ENCODE assay signal across 24 cellular contexts in the genomic region with DNA sequence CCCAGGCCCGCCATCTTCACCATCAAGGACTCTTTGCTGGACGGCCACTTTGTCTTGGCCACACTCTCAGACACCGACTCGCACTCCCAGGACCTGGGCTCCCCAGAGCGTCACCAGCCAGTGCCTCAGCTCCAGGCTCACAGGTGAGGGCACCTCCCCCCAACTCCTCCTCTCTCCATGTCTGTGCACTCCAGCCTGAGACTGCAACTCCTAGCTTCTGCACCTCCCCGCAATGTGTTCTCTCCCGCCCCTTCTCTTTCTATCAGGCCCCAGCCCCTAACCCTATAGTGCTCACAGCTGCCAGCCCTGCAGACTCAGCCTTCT. TPM values are rescaled to one million over a fixed set of nuclear protein-coding genes. Genes with fewer than 3 reads are reported as not detected.
DNase-seq lines count a peak whose midpoint lies in the region; ATAC-seq and TF ChIP-seq lines count a peak whose summit lies in the region.
"Had no signal": no experiment of that assay in that cellular context is flagged by ENCODE, and none has a peak within 500 bp of the region (broad histone marks: within the 10 kb centered on the region; RNA-seq: fewer than 3 reads in every experiment).

No MANE protein-coding gene starts in this region.

- no peaks in the 10 kb centered on the region for H3K36me3 ChIP-seq in GM23338 (ENCODE audit: insufficient read depth)

- H3K4me1 Mint-ChIP-seq in activated CD4-positive, alpha-beta T cell treated with anti-CD3 and anti-CD28 coated beads, Interleukin-2, amount 10 ng/mL, durations not matched to agents 7 days and 5 days = peaks cover 53% of the 10 kb centered on the region
- H3K4me1 Mint-ChIP-seq in GM23338 = peaks cover 38% of the 10 kb centered on the region
- peaks cover 47% of the 10 kb centered on the region for H3K4me1 Mint-ChIP-seq in activated T-helper 1 cell treated with anti-CD3 and anti-CD28 coated beads, Interleukin-12 subunit alpha, Interleukin-12 subunit beta, Interleukin-2, Interleukin-4 antibody, amounts not matched to agents 30 ng/mL and 10 ng/mL and 1 ng/mL, durations not matched to agents 14 hours and 24 hours and 36 hours (ENCODE audit: low read depth)
- peaks cover 27 to 37% of the 10 kb centered on the region in 2 donors for H3K4me1 Mint-ChIP-seq in natural killer cell treated with Interleukin-12 subunit alpha and Interleukin-12 subunit beta and Interleukin-15 and Interleukin-18, amount 100 ng/mL, for 72 hours (ENCODE audit: low read depth in 2 of 2)

- peaks cover 17% of the 10 kb centered on the region for H3K4me1 ChIP-seq in GM23338 (ENCODE audit: insufficient read depth)
- H3K4me1 ChIP-seq: foreskin keratinocyte had no signal

- no peak for DNase-seq in activated CD4-positive, alpha-beta T cell treated with anti-CD3 and anti-CD28 coated beads, Interleukin-2, amount 10 ng/mL, durations not matched to agents 7 days and 5 days
- DNase-seq in activated CD4-positive, alpha-beta T cell treated with anti-CD3 and anti-CD28 coated beads for 1 hour = no peak
- DNase-seq in GM23338 (ENCODE audit: low spot score) (no peak), DMS 273 (lab: John Stamatoyannopoulos, UW; ENCODE audit: unreplicated experiment) (no peak)
- no peak for DNase-seq in activated T-helper 1 cell treated with anti-CD3 and anti-CD28 coated beads, Interleukin-12 subunit alpha, Interleukin-12 subunit beta, Interleukin-2, Interleukin-4 antibody, amounts not matched to agents 30 ng/mL and 10 ng/mL and 1 ng/mL, durations not matched to agents 14 hours and 24 hours and 36 hours (ENCODE audit: low spot score)
- no peak for DNase-seq in natural killer cell treated with Interleukin-12 subunit alpha and Interleukin-12 subunit beta and Interleukin-15 and Interleukin-18, amount 100 ng/mL, for 72 hours (ENCODE audit: low spot score)
- DNase-seq in stimulated activated CD4-positive, alpha-beta T cell treated with anti-CD3 and anti-CD28 coated beads, Interleukin-4, amount 100 ng/mL, for 1 hour = no peak
- DNase-seq: ACHN; activated CD4-positive, alpha-beta T cell treated with anti-CD3 and anti-CD28 coated beads for 48 hours; aorta; COR-L47; foreskin keratinocyte; GF-D8; hypothalamus; NCI-H2029 treated with DMSO at 0.1 percent for 48 hours; NCI-H524 treated with DMSO at 0.1 percent for 48 hours; OCI-M1; SIG-M5; stimulated activated CD4-positive, alpha-beta T cell treated with anti-CD3 and anti-CD28 coated beads, Interleukin-15, amount 100 ng/mL, for 24 hours had no signal

- peaks cover 52% of the 10 kb centered on the region for H3K36me3 Mint-ChIP-seq in activated CD4-positive, alpha-beta T cell treated with anti-CD3 and anti-CD28 coated beads, Interleukin-2, amount 10 ng/mL, durations not matched to agents 7 days and 5 days (ENCODE audit: low read depth)
- peaks cover 47% of the 10 kb centered on the region for H3K36me3 Mint-ChIP-seq in GM23338 (ENCODE audit: low read depth)
- peaks cover 30% of the 10 kb centered on the region for H3K36me3 Mint-ChIP-seq in activated T-helper 1 cell treated with anti-CD3 and anti-CD28 coated beads, Interleukin-12 subunit alpha, Interleukin-12 subunit beta, Interleukin-2, Interleukin-4 antibody, amounts not matched to agents 30 ng/mL and 10 ng/mL and 1 ng/mL, durations not matched to agents 14 hours and 24 hours and 36 hours (ENCODE audit: low read depth)
- peaks cover 4% of the 10 kb centered on the region for H3K36me3 Mint-ChIP-seq in natural killer cell treated with Interleukin-12 subunit alpha and Interleukin-12 subunit beta and Interleukin-15 and Interleukin-18, amount 100 ng/mL, for 72 hours
- H3K36me3 Mint-ChIP-seq: IgD-negative memory B cell had no signal

- H3K27me3 ChIP-seq in GM23338 (ENCODE audit: insufficient read depth) = no peaks in the 10 kb centered on the region
- H3K27me3 ChIP-seq: foreskin keratinocyte had no signal

- ATAC-seq in GM23338 = no peak
- ATAC-seq in natural killer cell treated with Interleukin-12 subunit alpha and Interleukin-12 subunit beta and Interleukin-15 and Interleukin-18, amount 100 ng/mL, for 72 hours = no peak
- ATAC-seq in HG03354 (IDR thresholded peaks at IDR 0.05; ENCODE audit: poor library complexity, severe bottlenecking, unreplicated experiment) = no peak
- ATAC-seq: foreskin keratinocyte, right cardiac atrium had no signal

- peak overlapping the region; percentile 71 for H3K27ac Mint-ChIP-seq in activated CD4-positive, alpha-beta T cell treated with anti-CD3 and anti-CD28 coated beads, Interleukin-2, amount 10 ng/mL, durations not matched to agents 7 days and 5 days
- peak overlapping the region; percentile 87 for H3K27ac Mint-ChIP-seq in GM23338
- H3K27ac Mint-ChIP-seq in activated T-helper 1 cell treated with anti-CD3 and anti-CD28 coated beads, Interleukin-12 subunit alpha, Interleukin-12 subunit beta, Interleukin-2, Interleukin-4 antibody, amounts not matched to agents 30 ng/mL and 10 ng/mL and 1 ng/mL, durations not matched to agents 14 hours and 24 hours and 36 hours = peak overlapping the region; percentile 67
- H3K27ac Mint-ChIP-seq in natural killer cell treated with Interleukin-12 subunit alpha and Interleukin-12 subunit beta and Interleukin-15 and Interleukin-18, amount 100 ng/mL, for 72 hours = peak overlapping the region; percentile 67 to 89

- no peaks in the 10 kb centered on the region for H3K27me3 Mint-ChIP-seq in activated CD4-positive, alpha-beta T cell treated with anti-CD3 and anti-CD28 coated beads, Interleukin-2, amount 10 ng/mL, durations not matched to agents 7 days and 5 days
- peaks cover 16% of the 10 kb centered on the region for H3K27me3 Mint-ChIP-seq in GM23338 (ENCODE audit: insufficient read depth, low read depth, poor library complexity)
- no peaks in the 10 kb centered on the region for H3K27me3 Mint-ChIP-seq in activated T-helper 1 cell treated with anti-CD3 and anti-CD28 coated beads, Interleukin-12 subunit alpha, Interleukin-12 subunit beta, Interleukin-2, Interleukin-4 antibody, amounts not matched to agents 30 ng/mL and 10 ng/mL and 1 ng/mL, durations not matched to agents 14 hours and 24 hours and 36 hours (ENCODE audit: insufficient read depth)
- no peaks in the 10 kb centered on the region for H3K27me3 Mint-ChIP-seq in natural killer cell treated with Interleukin-12 subunit alpha and Interleukin-12 subunit beta and Interleukin-15 and Interleukin-18, amount 100 ng/mL, for 72 hours
- H3K27me3 Mint-ChIP-seq: IgD-negative memory B cell had no signal

- peak overlapping the region; percentile 72 for H3K4me2 ChIP-seq in GM23338

- intact Hi-C loops in activated T-helper 1 cell treated with anti-CD3 and anti-CD28 coated beads, Interleukin-12 subunit alpha, Interleukin-12 subunit beta, Interleukin-2, Interleukin-4 antibody, amounts not matched to agents 30 ng/mL and 10 ng/mL and 1 ng/mL, durations not matched to agents 14 hours and 24 hours and 36 hours (cut with micrococcal nuclease) = no loop called here

- no peak overlapping the region for H2AFZ ChIP-seq in GM23338

- peaks cover 16% of the 10 kb centered on the region for H3K79me2 ChIP-seq in GM23338 (replicated peaks; ENCODE audit: insufficient read depth)

- peak overlapping the region; percentile 10 for H3K4me3 Mint-ChIP-seq in activated CD4-positive, alpha-beta T cell treated with anti-CD3 and anti-CD28 coated beads, Interleukin-2, amount 10 ng/mL, durations not matched to agents 7 days and 5 days
- H3K4me3 Mint-ChIP-seq in GM23338 = peak overlapping the region; percentile 43; the same call in 2 of the 3 replicates
- H3K4me3 Mint-ChIP-seq in activated T-helper 1 cell treated with anti-CD3 and anti-CD28 coated beads, Interleukin-12 subunit alpha, Interleukin-12 subunit beta, Interleukin-2, Interleukin-4 antibody, amounts not matched to agents 30 ng/mL and 10 ng/mL and 1 ng/mL, durations not matched to agents 14 hours and 24 hours and 36 hours = no peak overlapping the region
- H3K4me3 Mint-ChIP-seq in natural killer cell treated with Interleukin-12 subunit alpha and Interleukin-12 subunit beta and Interleukin-15 and Interleukin-18, amount 100 ng/mL, for 72 hours = no peak overlapping the region
- H3K4me3 Mint-ChIP-seq: mesothelial cell of epicardium had no signal

- no peaks in the 10 kb centered on the region for H3K9me3 Mint-ChIP-seq in activated CD4-positive, alpha-beta T cell treated with anti-CD3 and anti-CD28 coated beads, Interleukin-2, amount 10 ng/mL, durations not matched to agents 7 days and 5 days
- no peaks in the 10 kb centered on the region for H3K9me3 Mint-ChIP-seq in GM23338
- no peaks in the 10 kb centered on the region for H3K9me3 Mint-ChIP-seq in activated T-helper 1 cell treated with anti-CD3 and anti-CD28 coated beads, Interleukin-12 subunit alpha, Interleukin-12 subunit beta, Interleukin-2, Interleukin-4 antibody, amounts not matched to agents 30 ng/mL and 10 ng/mL and 1 ng/mL, durations not matched to agents 14 hours and 24 hours and 36 hours
- no peaks in the 10 kb centered on the region for H3K9me3 Mint-ChIP-seq in natural killer cell treated with Interleukin-12 subunit alpha and Interleukin-12 subunit beta and Interleukin-15 and Interleukin-18, amount 100 ng/mL, for 72 hours
- H3K9me3 Mint-ChIP-seq: IgD-negative memory B cell, mesothelial cell of epicardium had no signal

- H3K9me2 ChIP-seq in GM23338 (ENCODE audit: insufficient read depth) = no peaks in the 10 kb centered on the region

- TF ChIP-seq CTCF in GM23338 (conservative IDR thresholded peaks at IDR 0.05; ENCODE audit: low read depth in 2 of 2) = no peak

- 0 out of 2 replicates have a peak, but pooled peaks cover 6% of the 10 kb centered on the region for H3F3A ChIP-seq in GM23338 (replicated peaks; ENCODE audit: low read depth)

- CTCF ChIA-PET in activated CD4-positive, alpha-beta T cell treated with anti-CD3 and anti-CD28 coated beads, Interleukin-2, amount 10 ng/mL, durations not matched to agents 7 days and 5 days (lab: Charles Lee) = interaction anchor here (0.8 to 38.4 kb wide), 4 partner anchors 9 to 79 kb away, joined by 3 to 841 read pairs (median 6); partner anchors contain the start of genes CLCF1 and POLD4

- peak overlapping the region; percentile 41; the same call in 1 of the 2 replicates for H3K4me3 ChIP-seq in GM23338

- peak overlapping the region; percentile 63 for H3K27ac ChIP-seq in GM23338 (ENCODE audit: low read depth)
- H3K27ac ChIP-seq: foreskin keratinocyte had no signal

- peaks cover 8% of the 10 kb centered on the region; the same call in 1 of the 2 replicates for H4K20me1 ChIP-seq in GM23338 (replicated peaks; ENCODE audit: insufficient read depth)

- POLR2A ChIA-PET in activated CD4-positive, alpha-beta T cell treated with anti-CD3 and anti-CD28 coated beads, Interleukin-2, amount 10 ng/mL, durations not matched to agents 7 days and 5 days (lab: Charles Lee) = interaction anchor here (0.6 to 0.7 kb wide), 2 partner anchors 43 to 531 kb away, joined by 3 to 5 read pairs; partner anchors contain the start of gene POLD4

RNA-seq across cellular contexts. Expression of gene RAD9A, which starts 4.4 kb away (rescaled TPM):
- total RNA-seq in activated CD4-positive, alpha-beta T cell treated with anti-CD3 and anti-CD28 coated beads, Interleukin-2, amount 10 ng/mL, durations not matched to agents 7 days and 5 days = 10 to 100 TPM; 49.3 to 53.7 TPM
- 13.9 and 16.5 TPM in 2 replicates for total RNA-seq in GM23338 (2014; rRNA removed; shearing (Covaris generic))
- polyA plus RNA-seq in GM23338 (2016; fragmentation: Nextera tagmentation; extraction: Ambion mirVana) = 17.0 and 18.9 TPM in 2 replicates
- 30.7 and 31.6 TPM in 2 replicates for total RNA-seq in activated T-helper 1 cell treated with anti-CD3 and anti-CD28 coated beads, Interleukin-12 subunit alpha, Interleukin-12 subunit beta, Interleukin-2, Interleukin-4 antibody, amounts not matched to agents 30 ng/mL and 10 ng/mL and 1 ng/mL, durations not matched to agents 14 hours and 24 hours and 36 hours
- 10 to 100 TPM; 25.9 to 47.8 TPM for total RNA-seq in natural killer cell treated with Interleukin-12 subunit alpha and Interleukin-12 subunit beta and Interleukin-15 and Interleukin-18, amount 100 ng/mL, for 72 hours

RNA-seq across cellular contexts. Expression of gene PPP1CA, which starts 5.4 kb away (rescaled TPM):
- total RNA-seq in activated CD4-positive, alpha-beta T cell treated with anti-CD3 and anti-CD28 coated beads, Interleukin-2, amount 10 ng/mL, durations not matched to agents 7 days and 5 days = 100 to 1,000 TPM; 301 to 331 TPM
- total RNA-seq in GM23338 (2014; rRNA removed; shearing (Covaris generic)) = 227 and 237 TPM in 2 replicates
- 217 TPM in 2 replicates for polyA plus RNA-seq in GM23338 (2016; fragmentation: Nextera tagmentation; extraction: Ambion mirVana)
- total RNA-seq in activated T-helper 1 cell treated with anti-CD3 and anti-CD28 coated beads, Interleukin-12 subunit alpha, Interleukin-12 subunit beta, Interleukin-2, Interleukin-4 antibody, amounts not matched to agents 30 ng/mL and 10 ng/mL and 1 ng/mL, durations not matched to agents 14 hours and 24 hours and 36 hours = 260 and 263 TPM in 2 replicates
- 100 to 1,000 TPM; 317 to 378 TPM for total RNA-seq in natural killer cell treated with Interleukin-12 subunit alpha and Interleukin-12 subunit beta and Interleukin-15 and Interleukin-18, amount 100 ng/mL, for 72 hours

RNA-seq across cellular contexts. Expression of gene TBC1D10C, which starts 7.7 kb away (rescaled TPM):
- 100 to 1,000 TPM; 256 to 323 TPM for total RNA-seq in activated CD4-positive, alpha-beta T cell treated with anti-CD3 and anti-CD28 coated beads, Interleukin-2, amount 10 ng/mL, durations not matched to agents 7 days and 5 days
- 0.31 and 0.35 TPM in 2 replicates for total RNA-seq in GM23338 (2014; rRNA removed; shearing (Covaris generic))
- 0.17 and 0.31 TPM in 2 replicates for polyA plus RNA-seq in GM23338 (2016; fragmentation: Nextera tagmentation; extraction: Ambion mirVana)
- total RNA-seq in activated T-helper 1 cell treated with anti-CD3 and anti-CD28 coated beads, Interleukin-12 subunit alpha, Interleukin-12 subunit beta, Interleukin-2, Interleukin-4 antibody, amounts not matched to agents 30 ng/mL and 10 ng/mL and 1 ng/mL, durations not matched to agents 14 hours and 24 hours and 36 hours = 131 and 135 TPM in 2 replicates
- 10 to 100 TPM; 79.5 to 88.8 TPM for total RNA-seq in natural killer cell treated with Interleukin-12 subunit alpha and Interleukin-12 subunit beta and Interleukin-15 and Interleukin-18, amount 100 ng/mL, for 72 hours
- total RNA-seq: chondrocyte, foreskin keratinocyte had no signal
- polyA plus RNA-seq: foreskin keratinocyte had no signal

RNA-seq across cellular contexts. Expression of gene CARNS1, which starts 19.3 kb away (rescaled TPM):
- 1 to 10 TPM; 1.2 to 1.9 TPM for total RNA-seq in activated CD4-positive, alpha-beta T cell treated with anti-CD3 and anti-CD28 coated beads, Interleukin-2, amount 10 ng/mL, durations not matched to agents 7 days and 5 days
- 0.27 and 0.76 TPM in 2 replicates for total RNA-seq in GM23338 (2014; rRNA removed; shearing (Covaris generic))
- polyA plus RNA-seq in GM23338 (2016; fragmentation: Nextera tagmentation; extraction: Ambion mirVana) = 0.52 and 0.63 TPM in 2 replicates
- 0.62 and 0.81 TPM in 2 replicates for total RNA-seq in activated T-helper 1 cell treated with anti-CD3 and anti-CD28 coated beads, Interleukin-12 subunit alpha, Interleukin-12 subunit beta, Interleukin-2, Interleukin-4 antibody, amounts not matched to agents 30 ng/mL and 10 ng/mL and 1 ng/mL, durations not matched to agents 14 hours and 24 hours and 36 hours
- total RNA-seq in natural killer cell treated with Interleukin-12 subunit alpha and Interleukin-12 subunit beta and Interleukin-15 and Interleukin-18, amount 100 ng/mL, for 72 hours = 1 to 10 TPM; 2.3 to 4.9 TPM
- total RNA-seq: foreskin keratinocyte had no signal
- polyA plus RNA-seq: foreskin keratinocyte had no signal

RNA-seq across cellular contexts. Expression of gene CLCF1, which starts 22.8 kb away (rescaled TPM):
- total RNA-seq in activated CD4-positive, alpha-beta T cell treated with anti-CD3 and anti-CD28 coated beads, Interleukin-2, amount 10 ng/mL, durations not matched to agents 7 days and 5 days = under 1 TPM; 0.10 to 0.17 TPM
- 0.19 TPM in 1 of 2 replicates, not detected in the other for total RNA-seq in GM23338 (2014; rRNA removed; shearing (Covaris generic))
- 0.17 and 0.32 TPM in 2 replicates for polyA plus RNA-seq in GM23338 (2016; fragmentation: Nextera tagmentation; extraction: Ambion mirVana)
- total RNA-seq in activated T-helper 1 cell treated with anti-CD3 and anti-CD28 coated beads, Interleukin-12 subunit alpha, Interleukin-12 subunit beta, Interleukin-2, Interleukin-4 antibody, amounts not matched to agents 30 ng/mL and 10 ng/mL and 1 ng/mL, durations not matched to agents 14 hours and 24 hours and 36 hours = 0.64 and 0.73 TPM in 2 replicates
- 1 to 10 TPM; 1.4 to 3.3 TPM for total RNA-seq in natural killer cell treated with Interleukin-12 subunit alpha and Interleukin-12 subunit beta and Interleukin-15 and Interleukin-18, amount 100 ng/mL, for 72 hours

Comparison
In these comparisons a context has a peak if more than half of its experiments do, and no peak if none do; other contexts are left out.
1. H3K4me3 Mint-ChIP-seq: peak in activated CD4-positive, alpha-beta T cell treated with anti-CD3 and anti-CD28 coated beads, Interleukin-2, amount 10 ng/mL, durations not matched to agents 7 days and 5 days (single experiment) and GM23338 (single experiment); none in activated T-helper 1 cell treated with anti-CD3 and anti-CD28 coated beads, Interleukin-12 subunit alpha, Interleukin-12 subunit beta, Interleukin-2, Interleukin-4 antibody, amounts not matched to agents 30 ng/mL and 10 ng/mL and 1 ng/mL, durations not matched to agents 14 hours and 24 hours and 36 hours (single experiment) and natural killer cell treated with Interleukin-12 subunit alpha and Interleukin-12 subunit beta and Interleukin-15 and Interleukin-18, amount 100 ng/mL, for 72 hours (single experiment).
2. RNA of gene TBC1D10C, which starts 7.7 kb away (total RNA-seq): 256 to 323 TPM in activated CD4-positive, alpha-beta T cell treated with anti-CD3 and anti-CD28 coated beads, Interleukin-2, amount 10 ng/mL, durations not matched to agents 7 days and 5 days, 131 to 135 TPM in activated T-helper 1 cell treated with anti-CD3 and anti-CD28 coated beads, Interleukin-12 subunit alpha, Interleukin-12 subunit beta, Interleukin-2, Interleukin-4 antibody, amounts not matched to agents 30 ng/mL and 10 ng/mL and 1 ng/mL, durations not matched to agents 14 hours and 24 hours and 36 hours and 79.5 to 88.8 TPM in natural killer cell treated with Interleukin-12 subunit alpha and Interleukin-12 subunit beta and Interleukin-15 and Interleukin-18, amount 100 ng/mL, for 72 hours; 0.31 to 0.35 TPM in GM23338; every median in the first group is over 10 times any median in the second.
3. Peak in every context shown above with its lines, with median percentiles within 50 percentile points of each other: H3K27ac Mint-ChIP-seq.